ENCODE assay signal across 22 cellular contexts in genomic region chr4:1563768-1564485, GRCh38.
"Had no signal": no experiment of that assay in that cellular context is flagged by ENCODE, and none has a peak within 500 bp of the region (broad histone marks: within the 10 kb centered on the region; RNA-seq: fewer than 3 reads in every experiment).

No MANE protein-coding gene starts in this region.

- FAIRE-seq: colon, frontal cortex, keratinocyte had no signal

- H3K4me3 ChIP-seq: dorsolateral prefrontal cortex, lung, prostate gland, right atrium auricular region, sigmoid colon, stomach, thyroid gland, vagina had no signal

- H3K27ac ChIP-seq: dorsolateral prefrontal cortex, parathyroid adenoma, prostate gland, right atrium auricular region, sigmoid colon, stomach, thyroid gland, vagina had no signal

- H3K36me3 ChIP-seq: prostate gland, right atrium auricular region, sigmoid colon, stomach, thyroid gland, vagina had no signal

- H3K27me3 ChIP-seq: thyroid gland, vagina had no signal

- H2AFZ ChIP-seq: parathyroid adenoma had no signal

- H3K9ac ChIP-seq: parathyroid adenoma had no signal

- DNase-seq: dorsolateral prefrontal cortex; effector CD4-positive, alpha-beta T cell; head of caudate nucleus; natural killer cell; occipital lobe; sigmoid colon; stimulated activated CD4-positive, alpha-beta T cell treated with anti-CD3 and anti-CD28 coated beads, Interleukin-2, amount 100 ng/mL, for 24 hours; stimulated activated CD4-positive, alpha-beta T cell treated with anti-CD3 and anti-CD28 coated beads, Interleukin-4, amount 100 ng/mL, for 24 hours; stimulated activated naive CD4-positive, alpha-beta T cell treated with Interleukin-2 at 50 U/mL for 16 hours; stomach; thyroid gland; trophoblast cell had no signal

- H3K4me1 ChIP-seq: parathyroid adenoma, prostate gland, right atrium auricular region, sigmoid colon, thyroid gland, vagina had no signal

- ATAC-seq: left lobe of liver; natural killer cell; stimulated activated effector memory CD8-positive, alpha-beta T cell treated with anti-CD3 and anti-CD28 coated beads, Interleukin-12 subunit alpha, Interleukin-12 subunit beta, amount 100 ng/mL, for 72 hours had no signal

- H3K9me3 ChIP-seq: prostate gland, right atrium auricular region, sigmoid colon, stomach, thyroid gland, vagina had no signal
